ENCODE assay signal across 8 cellular contexts in the genomic region with DNA sequence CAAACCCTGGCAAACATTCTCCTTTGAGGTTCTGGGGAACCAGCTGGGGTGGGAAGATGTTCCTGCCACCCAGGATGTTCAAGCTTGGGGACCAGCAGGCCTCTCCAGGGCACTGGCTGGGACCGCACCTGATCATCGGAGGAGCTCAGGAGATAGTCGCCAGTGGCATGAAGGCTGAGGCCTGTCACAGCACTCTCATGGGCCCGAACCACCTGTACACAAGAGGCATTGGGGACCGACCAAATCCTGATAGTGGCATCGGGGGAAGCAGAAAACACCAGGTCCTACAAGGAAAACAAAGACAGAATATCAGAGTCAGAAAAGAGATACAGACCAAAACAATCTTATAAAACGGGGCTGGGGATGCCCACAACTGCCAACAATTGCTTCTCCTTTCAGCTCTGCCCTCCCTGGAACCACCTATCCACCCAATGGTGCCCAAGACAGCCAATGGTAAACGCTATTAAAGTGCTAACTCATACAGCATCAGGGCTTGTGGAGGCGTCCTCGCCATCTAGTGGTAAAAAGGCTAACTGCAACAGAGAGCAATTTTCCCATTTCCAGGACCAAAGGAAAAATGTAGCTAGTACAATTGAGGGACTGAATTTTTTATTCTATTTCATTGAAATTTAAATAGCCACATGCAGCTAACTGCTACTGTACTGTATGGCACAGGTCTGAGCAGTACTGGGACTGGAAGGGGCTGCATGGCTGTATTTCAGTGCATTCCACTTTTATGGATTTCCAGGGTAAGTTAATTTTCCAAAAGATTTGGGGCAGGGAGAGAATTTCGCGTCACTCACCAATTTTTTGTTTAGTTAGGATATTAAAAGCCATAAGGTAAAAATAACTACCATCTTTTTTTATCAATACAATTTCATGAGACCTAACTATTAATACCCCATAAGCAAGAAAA. TPM values are rescaled to one million over a fixed set of nuclear protein-coding genes. Genes with fewer than 3 reads are reported as not detected.
A peak's percentile ranks its signal among the peaks of the same experiment; 100 is the strongest.
DNase-seq lines count a peak whose midpoint lies in the region; ATAC-seq and TF ChIP-seq lines count a peak whose summit lies in the region.

No MANE protein-coding gene starts in this region.

- no peaks in the 10 kb centered on the region for H3K9me3 Mint-ChIP-seq in activated CD8-positive, alpha-beta T cell treated with anti-CD3 and anti-CD28 coated beads, Interleukin-2, amount 10 ng/mL, durations not matched to agents 7 days and 5 days (ENCODE audit: insufficient read depth)
- no peaks in the 10 kb centered on the region for H3K9me3 Mint-ChIP-seq in glutamatergic neuron (ENCODE audit: unreplicated experiment)

- H3K9ac ChIP-seq in BLaER1 treated with 17β-estradiol and CSF1 and Interleukin-3, amounts not matched to agents 10 nM and 100 nM, result peak overlapping the region in 4 of 11 experiments; percentile 2 to 45 (median 6); a peak in 2 of 22 replicates
- H3K9ac ChIP-seq in trophoblast cell (ENCODE audit: low read length), result no peak overlapping the region

- H3K18ac ChIP-seq in trophoblast cell (ENCODE audit: low read length), result no peak overlapping the region

- H3K27me3 ChIP-seq in BLaER1 treated with 17β-estradiol and CSF1 and Interleukin-3, amounts not matched to agents 10 nM and 100 nM, result no peaks in the 10 kb centered on the region
- no peaks in the 10 kb centered on the region for H3K27me3 ChIP-seq in trophoblast cell (ENCODE audit: insufficient read depth, low read length)

- H3K4me1 Mint-ChIP-seq in activated CD8-positive, alpha-beta T cell treated with anti-CD3 and anti-CD28 coated beads, Interleukin-2, amount 10 ng/mL, durations not matched to agents 7 days and 5 days (ENCODE audit: low read depth), result peaks cover 19% of the 10 kb centered on the region
- H3K4me1 Mint-ChIP-seq in glutamatergic neuron (ENCODE audit: low read depth, unreplicated experiment), result peaks cover 4% of the 10 kb centered on the region

- no peak overlapping the region for H2AK5ac ChIP-seq in trophoblast cell (ENCODE audit: low read length)

- no peak overlapping the region for H4K8ac ChIP-seq in trophoblast cell (ENCODE audit: low read depth, low read length)

- H3K4me2 ChIP-seq in BLaER1 treated with 17β-estradiol and CSF1 and Interleukin-3, amounts not matched to agents 10 nM and 100 nM, result no peak overlapping the region
- no peak overlapping the region for H3K4me2 ChIP-seq in trophoblast cell (ENCODE audit: low read length)

- H2BK120ac ChIP-seq in trophoblast cell (ENCODE audit: insufficient read depth, low read length, poor library complexity), result no peak overlapping the region

- peaks cover 16 to 89% (median 61%) of the 10 kb centered on the region in 11 experiments; a peak in 21 of 22 replicates for H4K20me1 ChIP-seq in BLaER1 treated with 17β-estradiol and CSF1 and Interleukin-3, amounts not matched to agents 10 nM and 100 nM

- H3K14ac ChIP-seq in trophoblast cell (ENCODE audit: low read length), result no peak overlapping the region

- POLR2A ChIA-PET in activated CD8-positive, alpha-beta T cell treated with anti-CD3 and anti-CD28 coated beads, Interleukin-2, amount 10 ng/mL, durations not matched to agents 7 days and 5 days (lab: Charles Lee), result interaction anchor here (0.8 kb wide), 1 partner anchor 29 kb away, joined by 3 read pairs; no protein-coding TSS in a partner anchor

- H2BK12ac ChIP-seq in trophoblast cell (ENCODE audit: low read length), result no peak overlapping the region

- H3K4me1 ChIP-seq in BLaER1 treated with 17β-estradiol and CSF1 and Interleukin-3, amounts not matched to agents 10 nM and 100 nM, result peaks cover 3 to 20% (median 9%) of the 10 kb centered on the region in 10 experiments
- no peaks in the 10 kb centered on the region for H3K4me1 ChIP-seq in trophoblast cell (ENCODE audit: control insufficient read depth in 1 of 2, insufficient read depth in 2 of 2, low read length in 2 of 2)

- CTCF ChIA-PET in activated CD8-positive, alpha-beta T cell treated with anti-CD3 and anti-CD28 coated beads, Interleukin-2, amount 10 ng/mL, durations not matched to agents 7 days and 5 days (lab: Charles Lee), result interaction anchor here (0.6 to 9.2 kb wide), 29 partner anchors 8 to 288 kb away, joined by 3 to 187 read pairs (median 4); a partner anchor contains a TSS

- no peak overlapping the region for H3K4me3 Mint-ChIP-seq in activated CD8-positive, alpha-beta T cell treated with anti-CD3 and anti-CD28 coated beads, Interleukin-2, amount 10 ng/mL, durations not matched to agents 7 days and 5 days
- H3K4me3 Mint-ChIP-seq in glutamatergic neuron (ENCODE audit: unreplicated experiment), result no peak overlapping the region

- H4K12ac ChIP-seq in trophoblast cell (ENCODE audit: low read depth, low read length), result no peak overlapping the region

- no peak overlapping the region for H3K4ac ChIP-seq in trophoblast cell (ENCODE audit: low read depth, low read length)

- TF ChIP-seq CTCF in GM10266 (IDR thresholded peaks at IDR 0.05; ENCODE audit: control insufficient read depth, insufficient read depth, low read depth, missing control alignments) (peak; percentile 94), glutamatergic neuron (IDR thresholded peaks at IDR 0.05; ENCODE audit: partially characterized antibody, unreplicated experiment) (peak; percentile 94)

- no peaks in the 10 kb centered on the region for H3K79me2 ChIP-seq in trophoblast cell (ENCODE audit: control insufficient read depth, insufficient read depth, low read length, poor library complexity)

- H3K36me3 ChIP-seq in BLaER1 treated with 17β-estradiol and CSF1 and Interleukin-3, amounts not matched to agents 10 nM and 100 nM, result peaks cover 93 to 100% (median 99%) of the 10 kb centered on the region in 11 experiments
- peaks cover 49 to 69% of the 10 kb centered on the region in 2 experiments for H3K36me3 ChIP-seq in trophoblast cell (ENCODE audit: control insufficient read depth in 1 of 2, insufficient read depth in 2 of 2, low read length in 2 of 2)

- no peak overlapping the region for H3K27ac Mint-ChIP-seq in activated CD8-positive, alpha-beta T cell treated with anti-CD3 and anti-CD28 coated beads, Interleukin-2, amount 10 ng/mL, durations not matched to agents 7 days and 5 days
- peak overlapping the region; percentile 48 for H3K27ac Mint-ChIP-seq in glutamatergic neuron (ENCODE audit: unreplicated experiment)

- no peak overlapping the region for H3K23ac ChIP-seq in trophoblast cell (ENCODE audit: low read length)

- DNase-seq in GM10266 (ENCODE audit: extremely low spot score), result peak; percentile 47
- DNase-seq in NCI-H1092 treated with DMSO at 0.1 percent for 48 hours (lab: John Stamatoyannopoulos, UW), result peak; percentile 40
- DNase-seq in activated CD8-positive, alpha-beta T cell treated with anti-CD3 and anti-CD28 coated beads, Interleukin-2, amount 10 ng/mL, durations not matched to agents 7 days and 5 days, result peak; percentile 50
- no peak for DNase-seq in glutamatergic neuron
- DNase-seq in trophoblast cell, result peak; percentile 49 to 79
- no peak for DNase-seq in putamen (ENCODE audit: low spot score)

- no peak overlapping the region for H2AFZ ChIP-seq in trophoblast cell (ENCODE audit: insufficient read depth, low read length, poor library complexity)

- H3K27ac ChIP-seq in BLaER1 treated with 17β-estradiol and CSF1 and Interleukin-3, amounts not matched to agents 10 nM and 100 nM, result peak overlapping the region in 9 of 11 experiments; percentile 4 to 75 (median 53); a peak in 17 of 22 replicates
- H3K27ac ChIP-seq in trophoblast cell (ENCODE audit: low read depth, low read length), result no peak overlapping the region

- no peak overlapping the region for H3K4me3 ChIP-seq in BLaER1 treated with 17β-estradiol and CSF1 and Interleukin-3, amounts not matched to agents 10 nM and 100 nM
- no peak overlapping the region for H3K4me3 ChIP-seq in trophoblast cell (ENCODE audit: low read depth, low read length)

- peak; percentile 73 for ATAC-seq in activated CD8-positive, alpha-beta T cell treated with anti-CD3 and anti-CD28 coated beads, Interleukin-2, amount 10 ng/mL, durations not matched to agents 7 days and 5 days
- no peak for ATAC-seq in GM19463 (IDR thresholded peaks at IDR 0.05; ENCODE audit: unreplicated experiment)

- no peaks in the 10 kb centered on the region for H3K27me3 Mint-ChIP-seq in activated CD8-positive, alpha-beta T cell treated with anti-CD3 and anti-CD28 coated beads, Interleukin-2, amount 10 ng/mL, durations not matched to agents 7 days and 5 days (ENCODE audit: low read depth)
- H3K27me3 Mint-ChIP-seq in glutamatergic neuron (ENCODE audit: unreplicated experiment), result no peaks in the 10 kb centered on the region

- no peak overlapping the region for H2BK5ac ChIP-seq in trophoblast cell (ENCODE audit: low read depth, low read length, poor library complexity)

- WGBS in trophoblast cell (ENCODE audit: extremely low coverage, insufficient coverage, insufficient read length), result no CpG with 5 or more reads among the region's 12 CpGs

- H3K79me1 ChIP-seq in trophoblast cell (ENCODE audit: low read length), result no peaks in the 10 kb centered on the region

- no peaks in the 10 kb centered on the region for H3K9me3 ChIP-seq in BLaER1 treated with 17β-estradiol and CSF1 and Interleukin-3, amounts not matched to agents 10 nM and 100 nM (replicated peaks in 1 of 11)
- H3K9me3 ChIP-seq in trophoblast cell (ENCODE audit: insufficient read depth, low read depth, low read length), result no peaks in the 10 kb centered on the region

- peaks cover 79% of the 10 kb centered on the region for H3K36me3 Mint-ChIP-seq in activated CD8-positive, alpha-beta T cell treated with anti-CD3 and anti-CD28 coated beads, Interleukin-2, amount 10 ng/mL, durations not matched to agents 7 days and 5 days (ENCODE audit: low read depth)
- peaks cover 5% of the 10 kb centered on the region for H3K36me3 Mint-ChIP-seq in glutamatergic neuron (ENCODE audit: unreplicated experiment)

- H4K91ac ChIP-seq in trophoblast cell (ENCODE audit: low read depth, low read length), result no peak overlapping the region

RNA-seq across cellular contexts. Expression of a gene that starts 7.1 kb away (rescaled TPM):
- total RNA-seq in activated CD8-positive, alpha-beta T cell treated with anti-CD3 and anti-CD28 coated beads, Interleukin-2, amount 10 ng/mL, durations not matched to agents 7 days and 5 days, result 100 to 1,000 TPM; 161 TPM
- total RNA-seq in glutamatergic neuron (ENCODE audit: unreplicated experiment), result 74.4 TPM
- polyA plus RNA-seq in trophoblast cell (2013), result 53.1 and 54.3 TPM in 2 replicates

RNA-seq across cellular contexts. Expression of a gene that starts 14.7 kb away (rescaled TPM):
- total RNA-seq in activated CD8-positive, alpha-beta T cell treated with anti-CD3 and anti-CD28 coated beads, Interleukin-2, amount 10 ng/mL, durations not matched to agents 7 days and 5 days, result 100 to 1,000 TPM; 136 to 139 TPM
- 4.0 TPM for total RNA-seq in glutamatergic neuron (ENCODE audit: unreplicated experiment)
- polyA plus RNA-seq in trophoblast cell (2013), result 82.6 and 93.9 TPM in 2 replicates

RNA-seq across cellular contexts. Expression of a gene that starts 25.0 kb away (rescaled TPM):
- total RNA-seq in activated CD8-positive, alpha-beta T cell treated with anti-CD3 and anti-CD28 coated beads, Interleukin-2, amount 10 ng/mL, durations not matched to agents 7 days and 5 days, result under 1 TPM; 0.37 to 0.47 TPM
- 664 TPM for total RNA-seq in glutamatergic neuron (ENCODE audit: unreplicated experiment)
- polyA plus RNA-seq in trophoblast cell (2013), result 77.9 and 87.2 TPM in 2 replicates

RNA-seq across cellular contexts. Expression of a gene that starts 31.9 kb away (rescaled TPM):
- under 1 TPM in 1 of 2 experiments, not detected in 1; 0.34 TPM for total RNA-seq in activated CD8-positive, alpha-beta T cell treated with anti-CD3 and anti-CD28 coated beads, Interleukin-2, amount 10 ng/mL, durations not matched to agents 7 days and 5 days
- total RNA-seq in glutamatergic neuron (ENCODE audit: unreplicated experiment), result not detected
- polyA plus RNA-seq in trophoblast cell (2013), result 0.08 and 0.18 TPM in 2 replicates

RNA-seq across cellular contexts. Expression of a gene that starts 43.5 kb away (rescaled TPM):
- 1 to 10 TPM; 3.3 to 3.4 TPM for total RNA-seq in activated CD8-positive, alpha-beta T cell treated with anti-CD3 and anti-CD28 coated beads, Interleukin-2, amount 10 ng/mL, durations not matched to agents 7 days and 5 days
- 0.32 TPM for total RNA-seq in glutamatergic neuron (ENCODE audit: unreplicated experiment)
- 0.12 and 0.19 TPM in 2 replicates for polyA plus RNA-seq in trophoblast cell (2013)

Comparison
In these comparisons a context has a peak if more than half of its experiments do, and no peak if none do; other contexts are left out.
1. DNase-seq: peak in GM10266 (single experiment), NCI-H1092 treated with DMSO at 0.1 percent for 48 hours (single experiment), activated CD8-positive, alpha-beta T cell treated with anti-CD3 and anti-CD28 coated beads, Interleukin-2, amount 10 ng/mL, durations not matched to agents 7 days and 5 days (single experiment) and trophoblast cell (2 of 2); none in glutamatergic neuron (single experiment) and putamen (single experiment).
2. RNA of a gene that starts 14.7 kb away (total RNA-seq): 136 to 139 TPM in activated CD8-positive, alpha-beta T cell treated with anti-CD3 and anti-CD28 coated beads, Interleukin-2, amount 10 ng/mL, durations not matched to agents 7 days and 5 days; 4.0 TPM in glutamatergic neuron (single experiment); every median in the first group is over 10 times any median in the second.
3. RNA of a gene that starts 25.0 kb away (total RNA-seq): 664 TPM in glutamatergic neuron (single experiment); 0.37 to 0.47 TPM in activated CD8-positive, alpha-beta T cell treated with anti-CD3 and anti-CD28 coated beads, Interleukin-2, amount 10 ng/mL, durations not matched to agents 7 days and 5 days; every median in the first group is over 100 times any median in the second.